In genomic region chr22:48758021-48758561, GRCh38 we compare ENCODE assay signal across 13 cellular contexts.
A peak's percentile ranks its signal among the peaks of the same experiment; 100 is the strongest.
DNase-seq lines count a peak whose midpoint lies in the region; TF ChIP-seq lines count a peak whose summit lies in the region.
"Had no signal": no experiment of that assay in that cellular context is flagged by ENCODE, and none has a peak within 500 bp of the region (broad histone marks: within the 10 kb centered on the region; RNA-seq: fewer than 3 reads in every experiment).

No MANE protein-coding gene starts in this region.

- no peak overlapping the region for H3K27ac ChIP-seq in HEK293 (ENCODE audit: extremely low read depth, low read depth, low read length)
- H3K27ac ChIP-seq in endodermal cell (ENCODE audit: low read depth, low read length) = no peak overlapping the region
- no peak overlapping the region for H3K27ac ChIP-seq in sigmoid colon
- H3K27ac ChIP-seq: SK-N-MC had no signal

- H3K4me1 Mint-ChIP-seq in endodermal cell = no peaks in the 10 kb centered on the region

- H3K4me3 ChIP-seq in HEK293 (ENCODE audit: low read depth, low read length) = no peak overlapping the region
- no peak overlapping the region for H3K4me3 ChIP-seq in endodermal cell (ENCODE audit: low read length)
- no peak overlapping the region for H3K4me3 ChIP-seq in sigmoid colon
- H3K4me3 ChIP-seq: SK-N-MC had no signal

- H3K9me3 ChIP-seq in HEK293 (ENCODE audit: control insufficient read depth, insufficient read depth, low read depth, low read length) = no peaks in the 10 kb centered on the region
- H3K9me3 ChIP-seq in endodermal cell (ENCODE audit: control insufficient read depth, low read length) = no peaks in the 10 kb centered on the region
- no peaks in the 10 kb centered on the region for H3K9me3 ChIP-seq in sigmoid colon

- H3K9ac ChIP-seq in endodermal cell (ENCODE audit: extremely low read depth, low read length, poor library complexity, severe bottlenecking) = no peak overlapping the region

- no peaks in the 10 kb centered on the region for H3K4me1 ChIP-seq in HEK293 (ENCODE audit: control insufficient read depth, insufficient read depth, low read length)
- no peaks in the 10 kb centered on the region for H3K4me1 ChIP-seq in endodermal cell (ENCODE audit: control insufficient read depth, insufficient read depth, low read length)
- no peaks in the 10 kb centered on the region for H3K4me1 ChIP-seq in sigmoid colon

- POLR2A ChIA-PET in HEK293 (lab: Yijun Ruan, JAX) = no interaction called here

- TF ChIP-seq CTCF in HEK293 (tag by site-specific recombination; IDR thresholded peaks at IDR 0.05) (no peak), endodermal cell (conservative IDR thresholded peaks at IDR 0.05) (no peak), sigmoid colon (IDR thresholded peaks at IDR 0.05) (no peak)

- H3K9me3 Mint-ChIP-seq in endodermal cell = no peaks in the 10 kb centered on the region
- H3K9me3 Mint-ChIP-seq: CD4-positive, alpha-beta T cell had no signal

- TF ChIP-seq EP300 in sigmoid colon (IDR thresholded peaks at IDR 0.05) = no peak

- H3K27ac Mint-ChIP-seq in endodermal cell = no peak overlapping the region
- H3K27ac Mint-ChIP-seq: activated naive CD8-positive, alpha-beta T cell; CD4-positive, alpha-beta T cell had no signal

- 91 to 94% methylated on average over 14 of the region's 14 CpGs for WGBS in endodermal cell (ENCODE audit: insufficient coverage in 1 of 2, insufficient read length in 1 of 2), 2 experiments
- 36 to 78% methylated on average over 14 of the region's 14 CpGs for WGBS in sigmoid colon, 2 donors

- H3K36me3 ChIP-seq in HEK293 (ENCODE audit: control insufficient read depth in 2 of 2, insufficient read depth in 1 of 2, low read length in 2 of 2) (no peaks in the 10 kb centered on the region), endodermal cell (ENCODE audit: control insufficient read depth, insufficient read depth, low read length) (no peaks in the 10 kb centered on the region), sigmoid colon (no peaks in the 10 kb centered on the region)

- intact Hi-C loops in sigmoid colon (cut with DNase I) = no loop called here

- H3K36me3 Mint-ChIP-seq in endodermal cell (ENCODE audit: low read depth) = no peaks in the 10 kb centered on the region
- H3K36me3 Mint-ChIP-seq: activated naive CD8-positive, alpha-beta T cell had no signal

- no peak overlapping the region for H3K4me3 Mint-ChIP-seq in endodermal cell
- H3K4me3 Mint-ChIP-seq: activated naive CD8-positive, alpha-beta T cell; CD4-positive, alpha-beta T cell had no signal

- CTCF ChIA-PET in HEK293 (lab: Yijun Ruan, JAX) = no interaction called here

- DNase-seq in NCI-H146 (lab: John Stamatoyannopoulos, UW) (peak; percentile 2), NCI-H146 treated with DMSO at 0.1 percent for 48 hours (lab: John Stamatoyannopoulos, UW; ENCODE audit: unreplicated experiment) (no peak), endodermal cell (peak; percentile 45), sigmoid colon (peak; percentile 48), NOMO-1 treated with DMSO at 0.1 percent for 48 hours (lab: John Stamatoyannopoulos, UW; ENCODE audit: unreplicated experiment) (no peak), NCI-H2227 treated with DMSO at 0.1 percent for 48 hours (lab: John Stamatoyannopoulos, UW) (no peak), G401 (ENCODE audit: low spot score) (no peak)
- DNase-seq: NCI-H1092 treated with DMSO at 0.1 percent for 48 hours; stimulated activated CD4-positive, alpha-beta T cell treated with anti-CD3 and anti-CD28 coated beads, Interleukin-4, amount 100 ng/mL, for 1 hour had no signal

- in situ Hi-C loops in G401 (cut with HindIII; ENCODE audit: low sequenced_read_pairs) = no loop called here

- H3K27me3 Mint-ChIP-seq in endodermal cell (ENCODE audit: insufficient read depth) = peaks cover 2% of the 10 kb centered on the region

- TF ChIP-seq POLR2A in sigmoid colon (IDR thresholded peaks at IDR 0.05) = no peak

- no peaks in the 10 kb centered on the region for H3K27me3 ChIP-seq in endodermal cell (ENCODE audit: control insufficient read depth, insufficient read depth, low read length, poor library complexity, severe bottlenecking)
- H3K27me3 ChIP-seq in sigmoid colon = peaks cover 4 to 18% (median 5%) of the 10 kb centered on the region in 3 donors

TF ChIP-seq in HEK293, 187 proteins besides CTCF, POLR2A, EP300 and RAD21:
- 0 out of 2 replicates have a peak, but pooled peaks have one; percentile 15 for TF ChIP-seq KLF9 (tag by site-specific recombination; IDR thresholded peaks at IDR 0.05; ENCODE audit: low read depth)
- peak; percentile 71; the same call in 1 of the 2 replicates for TF ChIP-seq MEIS1 (CRISPR knock-in tag; IDR thresholded peaks at IDR 0.05; ENCODE audit: borderline replicate concordance)
- TF ChIP-seq ZNF473 (tag by site-specific recombination; IDR thresholded peaks at IDR 0.05) = no peak
- no peak for TF ChIP-seq ZNF571 (tag by site-specific recombination; IDR thresholded peaks at IDR 0.05)

Comparison
In these comparisons a context has a peak if more than half of its experiments do, and no peak if none do; other contexts are left out.
1. DNase-seq: peak in NCI-H146 (single experiment), endodermal cell (single experiment) and sigmoid colon (single experiment); none in NCI-H146 treated with DMSO at 0.1 percent for 48 hours (single experiment), NOMO-1 treated with DMSO at 0.1 percent for 48 hours (single experiment), NCI-H2227 treated with DMSO at 0.1 percent for 48 hours (single experiment) and G401 (single experiment).